Comparison of ENCODE assay signal across 8 cellular contexts in genomic region chr13:37074703-37075102, GRCh38. TPM values are rescaled to one million over a fixed set of nuclear protein-coding genes. Genes with fewer than 3 reads are reported as not detected.
A peak's percentile ranks its signal among the peaks of the same experiment; 100 is the strongest.
DNase-seq lines count a peak whose midpoint lies in the region; ATAC-seq and TF ChIP-seq lines count a peak whose summit lies in the region.

No MANE protein-coding gene starts in this region.

- peaks cover 24 to 26% of the 10 kb centered on the region in 2 experiments for H3K4me1 ChIP-seq in neutrophil (ENCODE audit: control insufficient read depth in 1 of 2, insufficient read depth in 1 of 2, low read depth in 1 of 2, low read length in 1 of 2)

- ATAC-seq in GM18520 (IDR thresholded peaks at IDR 0.05; ENCODE audit: unreplicated experiment): no peak

- H3K27me3 ChIP-seq in dorsolateral prefrontal cortex: no peaks in the 10 kb centered on the region
- no peaks in the 10 kb centered on the region for H3K27me3 ChIP-seq in neutrophil

- H3K36me3 ChIP-seq in neutrophil: no peaks in the 10 kb centered on the region

- H3K27ac ChIP-seq in dorsolateral prefrontal cortex (no peak overlapping the region), neutrophil (peak overlapping the region; percentile 84)

- H3K9me3 ChIP-seq in neutrophil: no peaks in the 10 kb centered on the region

- peak in 55 of 56 donors; percentile 19 to 69 (median 48) for TF ChIP-seq CTCF in dorsolateral prefrontal cortex (IDR thresholded peaks at IDR 0.05 in 54 of 56, conservative IDR thresholded peaks at IDR 0.05 in 2 of 56; ENCODE audit: low read depth in 1 of 56, partially characterized antibody in 56 of 56)
- peak; percentile 44 for TF ChIP-seq CTCF in neutrophil (IDR thresholded peaks at IDR 0.05)

- peak; percentile 13 for DNase-seq in NCI-H2171 treated with DMSO at 0.1 percent for 48 hours (lab: John Stamatoyannopoulos, UW)
- DNase-seq in NCI-H2171 (lab: John Stamatoyannopoulos, UW): no peak
- peak; percentile 19 for DNase-seq in NCI-H345 (lab: John Stamatoyannopoulos, UW)
- DNase-seq in dorsolateral prefrontal cortex: no peak
- no peak for DNase-seq in activated CD4-positive, alpha-beta T cell treated with anti-CD3 and anti-CD28 coated beads for 48 hours
- DNase-seq in activated naive CD4-positive, alpha-beta T cell treated with anti-CD3 and anti-CD28 coated beads, Interleukin-2, amount 50 U/mL, for 16 hours: no peak

- no peak overlapping the region for H3K4me3 ChIP-seq in dorsolateral prefrontal cortex
- H3K4me3 ChIP-seq in neutrophil (ENCODE audit: low read depth in 1 of 2, low read length in 1 of 2): no peak overlapping the region

- intact Hi-C loops in dorsolateral prefrontal cortex (cut with DNase I): loop anchor here in 1 of 2 donors (2.0 kb wide), 1 partner anchor 528 kb away; no protein-coding TSS in a partner anchor

RNA-seq across cellular contexts. Expression of gene SUPT20H, which starts 15.2 kb away (rescaled TPM):
- total RNA-seq in dorsolateral prefrontal cortex: 10 to 100 TPM; 32.0 to 82.1 (median 56.3) TPM

RNA-seq across cellular contexts. Expression of gene CSNK1A1L, which starts 30.8 kb away (rescaled TPM):
- not detected for total RNA-seq in dorsolateral prefrontal cortex

Comparison
In these comparisons a context has a peak if more than half of its experiments do, and no peak if none do; other contexts are left out.
1. DNase-seq: peak in NCI-H2171 treated with DMSO at 0.1 percent for 48 hours (single experiment) and NCI-H345 (single experiment); none in NCI-H2171 (single experiment), dorsolateral prefrontal cortex (0 of 10), activated CD4-positive, alpha-beta T cell treated with anti-CD3 and anti-CD28 coated beads for 48 hours (single experiment) and activated naive CD4-positive, alpha-beta T cell treated with anti-CD3 and anti-CD28 coated beads, Interleukin-2, amount 50 U/mL, for 16 hours (single experiment).